27 cellular contexts compared by ENCODE assay signal in the genomic region with DNA sequence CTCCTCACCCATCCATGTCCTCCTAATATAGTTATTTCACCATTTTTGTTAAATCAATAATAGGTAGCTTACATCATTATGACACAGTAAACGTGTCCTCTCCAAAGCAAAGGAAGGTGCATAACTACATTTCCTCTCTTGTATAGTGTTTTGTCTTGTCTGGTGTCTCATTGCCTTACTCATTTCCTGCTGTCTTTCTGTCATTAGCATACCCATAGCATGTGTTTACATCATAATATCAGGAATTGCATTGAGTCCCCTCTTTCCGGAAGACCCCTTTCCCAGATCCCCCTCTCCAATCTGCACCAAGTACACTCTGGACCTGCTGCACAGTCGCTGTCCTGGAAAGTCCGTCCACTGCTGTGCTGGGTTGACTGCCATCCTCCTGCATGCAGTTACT. TPM values are rescaled to one million over a fixed set of nuclear protein-coding genes. Genes with fewer than 3 reads are reported as not detected.
"Had no signal": no experiment of that assay in that cellular context is flagged by ENCODE, and none has a peak within 500 bp of the region (broad histone marks: within the 10 kb centered on the region; RNA-seq: fewer than 3 reads in every experiment).

No MANE protein-coding gene starts in this region.

- H3K9me3 ChIP-seq: esophagus muscularis mucosa, testis had no signal

- H3K27ac ChIP-seq: dorsolateral prefrontal cortex, epithelial cell of prostate, esophagus muscularis mucosa, sigmoid colon, skin epidermis, testis, tibial nerve had no signal

- DNase-seq: cortex of kidney; dorsolateral prefrontal cortex; effector CD8-positive, alpha-beta T cell; foreskin fibroblast; islet precursor cell; mammary epithelial cell; naive thymus-derived CD8-positive, alpha-beta T cell; posterior cingulate gyrus; sigmoid colon; stimulated activated CD4-positive, alpha-beta T cell treated with anti-CD3 and anti-CD28 coated beads, Interleukin-2, amount 100 ng/mL, for 24 hours; stimulated activated CD4-positive, alpha-beta T cell treated with anti-CD3 and anti-CD28 coated beads, Interleukin-4, amount 100 ng/mL, for 4 hours; stimulated activated naive B cell treated with anti-CD40 and anti-IgM and Interleukin-4, amounts not matched to agents 10 μg/mL and 1 μg/mL and 100 μg/mL, for 72 hours; stimulated activated naive CD8-positive, alpha-beta T cell treated with anti-CD3 and anti-CD28 coated beads, Interleukin-15, amount 100 ng/mL, for 72 hours; testis had no signal

- H3K4me1 ChIP-seq: esophagus muscularis mucosa, sigmoid colon, testis, tibial nerve had no signal

- H3K27ac Mint-ChIP-seq: naive thymus-derived CD8-positive, alpha-beta T cell; stimulated activated naive B cell treated with anti-CD40 and anti-IgM and Interleukin-4, amounts not matched to agents 10 μg/mL and 1 μg/mL and 100 μg/mL, for 72 hours; stimulated activated naive CD8-positive, alpha-beta T cell treated with anti-CD3 and anti-CD28 coated beads, Interleukin-15, amount 100 ng/mL, for 72 hours had no signal

- H3K4me1 Mint-ChIP-seq: neural crest cell; stimulated activated naive B cell treated with anti-CD40 and anti-IgM and Interleukin-4, amounts not matched to agents 10 μg/mL and 1 μg/mL and 100 μg/mL, for 72 hours; stimulated activated naive CD8-positive, alpha-beta T cell treated with anti-CD3 and anti-CD28 coated beads, Interleukin-15, amount 100 ng/mL, for 72 hours had no signal

- H3K36me3 Mint-ChIP-seq: naive thymus-derived CD8-positive, alpha-beta T cell; stimulated activated naive B cell treated with anti-CD40 and anti-IgM and Interleukin-4, amounts not matched to agents 10 μg/mL and 1 μg/mL and 100 μg/mL, for 72 hours had no signal

- H3K36me3 ChIP-seq: esophagus muscularis mucosa, sigmoid colon, tibial nerve had no signal

- H3K4me3 ChIP-seq: dorsolateral prefrontal cortex, esophagus muscularis mucosa, sigmoid colon, skin epidermis, testis, tibial nerve had no signal

- H3K9me3 Mint-ChIP-seq: neural crest cell had no signal

- ATAC-seq: left lobe of liver; naive thymus-derived CD8-positive, alpha-beta T cell; stimulated activated naive B cell treated with anti-CD40 and anti-IgM and Interleukin-4, amounts not matched to agents 10 μg/mL and 1 μg/mL and 100 μg/mL, for 72 hours; stimulated activated naive CD8-positive, alpha-beta T cell treated with anti-CD3 and anti-CD28 coated beads, Interleukin-15, amount 100 ng/mL, for 72 hours had no signal

- H3K27me3 ChIP-seq: testis, tibial nerve had no signal

- H3K4me3 Mint-ChIP-seq: naive thymus-derived CD8-positive, alpha-beta T cell; neural crest cell; stimulated activated naive B cell treated with anti-CD40 and anti-IgM and Interleukin-4, amounts not matched to agents 10 μg/mL and 1 μg/mL and 100 μg/mL, for 72 hours; stimulated activated naive CD8-positive, alpha-beta T cell treated with anti-CD3 and anti-CD28 coated beads, Interleukin-15, amount 100 ng/mL, for 72 hours had no signal

RNA-seq across cellular contexts. Expression of a gene that starts 47.9 kb away (rescaled TPM):
- total RNA-seq: dorsolateral prefrontal cortex; esophagus muscularis mucosa; left lobe of liver; lower leg skin; mammary epithelial cell; mesenteric fat pad; mononuclear cell; naive thymus-derived CD8-positive, alpha-beta T cell; osteocyte; pulmonary artery endothelial cell; sigmoid colon; subcutaneous adipose tissue; testis; tibial nerve; urinary bladder had no signal
- polyA plus RNA-seq: mammary epithelial cell; naive thymus-derived CD8-positive, alpha-beta T cell; sigmoid colon; urinary bladder had no signal
